ENCODE assay signal across 8 cellular contexts in the genomic region with DNA sequence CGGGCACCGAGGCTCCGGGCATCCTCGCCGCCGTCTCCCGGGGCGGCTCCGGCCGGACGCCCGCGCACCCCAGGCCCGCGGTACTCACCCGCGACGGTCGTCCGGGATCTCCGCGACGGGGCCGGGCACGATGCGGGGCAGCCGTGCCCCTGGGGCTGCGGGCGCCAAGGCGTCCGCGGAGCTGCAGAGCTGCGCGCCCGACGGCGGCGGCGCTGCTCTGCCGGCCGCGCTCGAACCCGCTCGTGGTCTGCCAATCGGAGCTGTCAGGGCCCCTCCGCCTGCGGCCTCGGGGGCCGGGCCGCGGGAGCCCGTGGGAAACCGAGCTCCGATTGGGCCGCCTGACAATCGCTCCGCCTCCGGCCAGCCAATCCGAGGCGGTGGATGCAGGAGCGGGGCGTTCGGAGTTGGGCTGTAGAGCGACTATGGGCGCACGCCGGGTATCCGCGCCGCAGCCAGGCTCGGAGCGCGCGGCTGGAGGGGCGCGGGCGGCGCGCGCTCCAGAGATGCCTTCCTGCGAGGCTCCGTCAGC.
A peak's percentile ranks its signal among the peaks of the same experiment; 100 is the strongest.
DNase-seq lines count a peak whose midpoint lies in the region; ATAC-seq and TF ChIP-seq lines count a peak whose summit lies in the region.

No MANE protein-coding gene starts in this region.

- no peaks in the 10 kb centered on the region for H3K36me3 ChIP-seq in PC-3 (ENCODE audit: low read depth, low read length)
- no peaks in the 10 kb centered on the region for H3K36me3 ChIP-seq in stomach

- TF ChIP-seq EP300 in stomach (IDR thresholded peaks at IDR 0.05) = no peak

- H3K9me2 ChIP-seq in PC-3 (replicated peaks; ENCODE audit: low read length) = no peaks in the 10 kb centered on the region

- TF ChIP-seq POLR2A in stomach (IDR thresholded peaks at IDR 0.05) = no peak

- H3K4me1 ChIP-seq in PC-3 (ENCODE audit: insufficient read depth, low read length) = peaks cover 14% of the 10 kb centered on the region
- peaks cover 15 to 28% (median 26%) of the 10 kb centered on the region in 4 donors for H3K4me1 ChIP-seq in stomach

- CTCF ChIA-PET in PC-3 (lab: Charles Lee) = interaction anchor here (0.6 to 1.3 kb wide), 2 partner anchors 22 to 57 kb away, joined by 4 to 5 read pairs; no protein-coding TSS in a partner anchor

- no peaks in the 10 kb centered on the region for H3K36me3 Mint-ChIP-seq in neural crest cell (ENCODE audit: low read depth)

- H3K27me3 ChIP-seq in PC-3 (ENCODE audit: low read length) = no peaks in the 10 kb centered on the region
- peaks cover 16 to 74% (median 27%) of the 10 kb centered on the region in 3 donors for H3K27me3 ChIP-seq in stomach

- H3K9me3 ChIP-seq in PC-3 (ENCODE audit: low read length) = no peaks in the 10 kb centered on the region
- H3K9me3 ChIP-seq in stomach = no peaks in the 10 kb centered on the region

- POLR2A ChIA-PET in PC-3 (lab: Charles Lee; ENCODE audit: unreplicated experiment) = interaction anchor here (0.5 kb wide), 1 partner anchor 248 kb away, joined by 3 read pairs; no protein-coding TSS in a partner anchor

- H3K27ac ChIP-seq in PC-3 (ENCODE audit: low read length) (no peak overlapping the region), stomach (no peak overlapping the region)

- H3F3A ChIP-seq in PC-3 (ENCODE audit: low read length, unreplicated experiment) = no peaks in the 10 kb centered on the region

- H3K9me3 Mint-ChIP-seq in neural crest cell = no peaks in the 10 kb centered on the region

- peaks cover 2% of the 10 kb centered on the region; the same call in 1 of the 2 replicates for H3K79me2 ChIP-seq in PC-3 (ENCODE audit: low read length)

- peak overlapping the region; percentile 89 for H3K4me2 ChIP-seq in PC-3 (ENCODE audit: low read length)

- H2AFZ ChIP-seq in PC-3 (ENCODE audit: low read length) = peak overlapping the region; percentile 86

- no TSS peak for BruUV-seq in PC-3 (replicated peaks; lab: Mats Ljungman, UMichigan)

- intact Hi-C loops in PC-3 (cut with micrococcal nuclease) = loop anchor here (2.0 kb wide), 1 partner anchor 204 kb away; no protein-coding TSS in a partner anchor
- intact Hi-C loops in stomach (cut with DNase I; ENCODE audit: low total_unique reads) = no loop called here

- ATAC-seq in GM21360 (IDR thresholded peaks at IDR 0.05; ENCODE audit: unreplicated experiment) (peak; percentile 91), PC-3 (peak; percentile 90)

- H3K27me3 Mint-ChIP-seq in neural crest cell (ENCODE audit: low read depth) = no peaks in the 10 kb centered on the region

- H3K27ac Mint-ChIP-seq in neural crest cell (ENCODE audit: unreplicated experiment) = no peak overlapping the region

- H3K4me3 Mint-ChIP-seq in neural crest cell = peak overlapping the region; percentile 91

- no peaks in the 10 kb centered on the region for H4K20me1 ChIP-seq in PC-3 (ENCODE audit: low read length)

- peak overlapping the region; percentile 78 for H3K4me3 ChIP-seq in PC-3 (ENCODE audit: low read length)
- H3K4me3 ChIP-seq in fibroblast of the aortic adventitia (ENCODE audit: low read depth, low read length) = peak overlapping the region; percentile 57
- H3K4me3 ChIP-seq in stomach = peak overlapping the region; percentile 58 to 75 (median 64)

- TF ChIP-seq CTCF in PC-3 (conservative IDR thresholded peaks at IDR 0.05; ENCODE audit: low read depth, low read length) (no peak; the same call in 1 of the 2 replicates), fibroblast of the aortic adventitia (IDR thresholded peaks at IDR 0.05; ENCODE audit: insufficient read depth, low read length) (no peak), neural crest cell (conservative IDR thresholded peaks at IDR 0.05) (peak; percentile 52), stomach (IDR thresholded peaks at IDR 0.05) (peak in 1 of 7 experiments; percentile 44)

- peak overlapping the region; percentile 60 for H3K9ac ChIP-seq in PC-3 (ENCODE audit: low read length)

- DNase-seq in COLO668 (lab: John Stamatoyannopoulos, UW; ENCODE audit: unreplicated experiment) (peak; percentile 99), HUDEP-2 (lab: John Stamatoyannopoulos, UW; ENCODE audit: unreplicated experiment in 76 of 76) (peak in 59 of 76 experiments; percentile 12 to 85 (median 55)), PC-3 (peak; percentile 92), fibroblast of the aortic adventitia (ENCODE audit: low read depth) (peak; percentile 80), neural crest cell (ENCODE audit: low read depth, low spot score) (peak; percentile 92), stomach (peak; percentile 86)
- peak; percentile 83 for DNase-seq in activated effector memory CD4-positive, alpha-beta T cell treated with Interleukin-2 at 50 U/mL for 16 hours

- peaks cover 49% of the 10 kb centered on the region for H3K4me1 Mint-ChIP-seq in neural crest cell

- whole genome bisulfite sequencing in stomach, 5 donors = 0 to 1% (median 0%) methylated on average over 44 to 83 of the region's 83 CpGs; no CpG with 5 or more reads in 1 of the 5 donors
